In the genomic region with DNA sequence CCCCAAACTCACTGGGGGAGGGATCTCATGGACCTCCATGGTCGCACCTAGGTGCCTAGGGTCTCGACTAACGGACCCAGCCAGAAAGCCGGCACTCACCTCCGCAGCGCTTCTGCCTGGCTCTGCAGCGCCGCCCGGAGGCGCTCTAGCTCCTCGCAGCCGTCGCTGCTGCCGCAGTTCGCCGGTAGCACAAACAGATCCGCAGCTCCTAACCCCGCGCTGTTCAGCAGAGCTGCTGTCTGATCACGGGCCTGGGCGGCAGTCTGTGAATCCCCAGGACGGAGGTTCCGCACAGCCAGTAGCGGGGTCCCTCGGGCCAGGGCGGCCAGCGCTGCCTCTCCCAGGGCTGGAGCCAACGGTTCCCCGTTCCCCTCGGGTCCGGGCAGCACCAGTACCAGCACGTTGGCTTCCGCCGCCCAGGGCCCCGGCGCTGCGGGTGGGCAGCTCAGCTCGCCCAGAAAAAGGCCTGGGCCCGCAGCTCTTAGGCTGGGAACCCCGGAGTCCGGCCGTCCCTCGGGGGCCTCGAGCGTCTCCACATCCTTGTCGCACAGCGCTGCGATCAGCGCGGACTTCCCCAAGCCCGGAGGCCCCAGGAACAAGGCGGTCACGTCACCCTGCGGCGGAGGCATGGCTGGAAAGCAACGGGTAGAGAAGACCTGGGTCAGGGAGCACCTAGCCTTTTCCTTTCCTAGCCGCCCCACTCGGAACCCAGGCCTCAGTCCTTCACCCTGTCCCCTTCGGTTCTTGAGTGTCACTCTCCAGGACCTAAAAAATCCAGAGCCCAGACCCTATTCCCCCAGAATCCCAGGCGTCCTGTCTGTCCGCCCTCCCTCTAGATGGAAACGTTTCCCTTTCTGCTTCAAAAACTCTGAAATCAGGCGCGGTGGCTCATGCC, we compare ENCODE assay signal across 1 cellular context.
TF ChIP-seq lines count a peak whose summit lies in the region.

No MANE protein-coding gene starts in this region.

TF ChIP-seq in SK-N-SH, 30 proteins besides CTCF, POLR2A, EP300 and RAD21:
- no peak for TF ChIP-seq NFIC (IDR thresholded peaks at IDR 0.05; ENCODE audit: borderline replicate concordance)
- TF ChIP-seq, protein P1, sequence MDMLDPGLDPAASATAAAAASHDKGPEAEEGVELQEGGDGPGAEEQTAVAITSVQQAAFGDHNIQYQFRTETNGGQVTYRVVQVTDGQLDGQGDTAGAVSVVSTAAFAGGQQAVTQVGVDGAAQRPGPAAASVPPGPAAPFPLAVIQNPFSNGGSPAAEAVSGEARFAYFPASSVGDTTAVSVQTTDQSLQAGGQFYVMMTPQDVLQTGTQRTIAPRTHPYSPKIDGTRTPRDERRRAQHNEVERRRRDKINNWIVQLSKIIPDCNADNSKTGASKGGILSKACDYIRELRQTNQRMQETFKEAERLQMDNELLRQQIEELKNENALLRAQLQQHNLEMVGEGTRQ (IDR thresholded peaks at IDR 0.05; ENCODE audit: borderline replicate concordance, low read depth, low read length) = no peak
- TF ChIP-seq MAX (IDR thresholded peaks at IDR 0.05; ENCODE audit: low read depth) = no peak
- TF ChIP-seq REST (IDR thresholded peaks at IDR 0.05; ENCODE audit: low read depth, low read length) = no peak
- TF ChIP-seq MXI1 (IDR thresholded peaks at IDR 0.05; ENCODE audit: low read depth, low read length) = peak; percentile 19; the same call in 1 of the 2 replicates
- no peak for TF ChIP-seq POLR2AphosphoS5 (IDR thresholded peaks at IDR 0.05; ENCODE audit: low read depth, low read length)
- TF ChIP-seq RCOR1 (IDR thresholded peaks at IDR 0.05; ENCODE audit: low read length) = no peak
- TF ChIP-seq SMC3 (IDR thresholded peaks at IDR 0.05; ENCODE audit: low read depth, low read length) = peak; percentile 66
